Comparison of ENCODE assay signal across 17 cellular contexts in genomic region chr18:74479486-74480148, GRCh38. TPM values are rescaled to one million over a fixed set of nuclear protein-coding genes. Genes with fewer than 3 reads are reported as not detected.
"Had no signal": no experiment of that assay in that cellular context is flagged by ENCODE, and none has a peak within 500 bp of the region (broad histone marks: within the 10 kb centered on the region; RNA-seq: fewer than 3 reads in every experiment).

No MANE protein-coding gene starts in this region.

- H3K4me3 Mint-ChIP-seq: activated CD4-positive, alpha-beta T cell treated with anti-CD3 and anti-CD28 coated beads, Interleukin-2, amount 10 ng/mL, durations not matched to agents 7 days and 5 days; activated T-helper 1 cell treated with anti-CD3 and anti-CD28 coated beads, Interleukin-12 subunit alpha, Interleukin-12 subunit beta, Interleukin-2, Interleukin-4 antibody, amounts not matched to agents 30 ng/mL and 10 ng/mL and 1 ng/mL, durations not matched to agents 14 hours and 24 hours and 36 hours; effector memory CD8-positive, alpha-beta T cell; immature natural killer cell; neural crest cell had no signal

- DNase-seq: activated CD4-positive, alpha-beta T cell treated with anti-CD3 and anti-CD28 coated beads, Interleukin-2, amount 10 ng/mL, durations not matched to agents 7 days and 5 days; activated naive CD4-positive, alpha-beta T cell; aorta; dermis blood vessel endothelial cell; effector memory CD8-positive, alpha-beta T cell; foreskin melanocyte; immature natural killer cell; lower lobe of right lung; psoas muscle had no signal

- H3K27ac Mint-ChIP-seq: activated CD4-positive, alpha-beta T cell treated with anti-CD3 and anti-CD28 coated beads, Interleukin-2, amount 10 ng/mL, durations not matched to agents 7 days and 5 days; activated T-helper 1 cell treated with anti-CD3 and anti-CD28 coated beads, Interleukin-12 subunit alpha, Interleukin-12 subunit beta, Interleukin-2, Interleukin-4 antibody, amounts not matched to agents 30 ng/mL and 10 ng/mL and 1 ng/mL, durations not matched to agents 14 hours and 24 hours and 36 hours; effector memory CD8-positive, alpha-beta T cell; immature natural killer cell had no signal

- ATAC-seq: effector memory CD8-positive, alpha-beta T cell; psoas muscle; sciatic nerve had no signal

- H3K27ac ChIP-seq: lower lobe of right lung, psoas muscle, thoracic aorta had no signal

- H3K9me3 ChIP-seq: lower lobe of right lung, psoas muscle, thoracic aorta had no signal

- H3K36me3 ChIP-seq: lower lobe of right lung, thoracic aorta had no signal

- H3K4me1 ChIP-seq: lower lobe of right lung, psoas muscle had no signal

- H3K27me3 Mint-ChIP-seq: activated CD4-positive, alpha-beta T cell treated with anti-CD3 and anti-CD28 coated beads, Interleukin-2, amount 10 ng/mL, durations not matched to agents 7 days and 5 days had no signal

- H3K36me3 Mint-ChIP-seq: immature natural killer cell had no signal

- H3K9me3 Mint-ChIP-seq: activated CD4-positive, alpha-beta T cell treated with anti-CD3 and anti-CD28 coated beads, Interleukin-2, amount 10 ng/mL, durations not matched to agents 7 days and 5 days; activated T-helper 1 cell treated with anti-CD3 and anti-CD28 coated beads, Interleukin-12 subunit alpha, Interleukin-12 subunit beta, Interleukin-2, Interleukin-4 antibody, amounts not matched to agents 30 ng/mL and 10 ng/mL and 1 ng/mL, durations not matched to agents 14 hours and 24 hours and 36 hours; effector memory CD8-positive, alpha-beta T cell; immature natural killer cell; neural crest cell had no signal

- FAIRE-seq: urothelium cell line had no signal

- H3K4me3 ChIP-seq: lower lobe of right lung, psoas muscle, thoracic aorta had no signal

RNA-seq across cellular contexts. Expression of gene DIPK1C, which starts 22.5 kb away (rescaled TPM):
- total RNA-seq: activated CD4-positive, alpha-beta T cell treated with anti-CD3 and anti-CD28 coated beads, Interleukin-2, amount 10 ng/mL, durations not matched to agents 7 days and 5 days; activated T-helper 1 cell treated with anti-CD3 and anti-CD28 coated beads, Interleukin-12 subunit alpha, Interleukin-12 subunit beta, Interleukin-2, Interleukin-4 antibody, amounts not matched to agents 30 ng/mL and 10 ng/mL and 1 ng/mL, durations not matched to agents 14 hours and 24 hours and 36 hours; aorta; dermis blood vessel endothelial cell; fibroblast of lung; lower lobe of right lung; myocyte; neural crest cell; osteoblast; thoracic aorta had no signal
- polyA plus RNA-seq: fibroblast of lung, immature natural killer cell had no signal

RNA-seq across cellular contexts. Expression of gene CNDP1, which starts 54.7 kb away (rescaled TPM):
- total RNA-seq: activated CD4-positive, alpha-beta T cell treated with anti-CD3 and anti-CD28 coated beads, Interleukin-2, amount 10 ng/mL, durations not matched to agents 7 days and 5 days; activated T-helper 1 cell treated with anti-CD3 and anti-CD28 coated beads, Interleukin-12 subunit alpha, Interleukin-12 subunit beta, Interleukin-2, Interleukin-4 antibody, amounts not matched to agents 30 ng/mL and 10 ng/mL and 1 ng/mL, durations not matched to agents 14 hours and 24 hours and 36 hours; dermis blood vessel endothelial cell; fibroblast of lung; lower lobe of right lung; myocyte; osteoblast; psoas muscle; thoracic aorta had no signal
- polyA plus RNA-seq: fibroblast of lung, immature natural killer cell had no signal
